Comparison of ENCODE assay signal across 13 cellular contexts in the genomic region with DNA sequence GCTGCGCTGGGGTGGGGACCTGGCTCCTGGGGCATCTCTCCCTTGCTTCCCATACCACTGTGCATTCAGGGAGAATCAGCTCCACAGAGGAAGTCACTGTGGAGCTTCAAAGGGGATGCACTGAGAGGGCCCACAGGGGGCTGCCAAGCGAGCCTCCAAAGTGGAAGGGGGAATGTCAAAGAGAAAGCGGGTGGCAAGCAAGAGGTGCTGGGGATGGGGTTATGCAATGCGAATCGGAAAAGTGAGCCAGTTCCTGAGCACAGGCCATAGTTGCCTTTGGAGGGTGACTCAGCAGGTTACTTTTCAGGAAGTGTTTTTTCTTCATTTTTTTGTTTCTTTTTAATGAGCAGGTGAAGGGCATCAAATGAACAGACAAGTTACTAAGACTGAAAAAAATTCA. TPM values are rescaled to one million over a fixed set of nuclear protein-coding genes. Genes with fewer than 3 reads are reported as not detected.
DNase-seq lines count a peak whose midpoint lies in the region; ATAC-seq and TF ChIP-seq lines count a peak whose summit lies in the region.
"Had no signal": no experiment of that assay in that cellular context is flagged by ENCODE, and none has a peak within 500 bp of the region (broad histone marks: within the 10 kb centered on the region; RNA-seq: fewer than 3 reads in every experiment).

No MANE protein-coding gene starts in this region.

- H3K4me1 ChIP-seq in osteoblast (ENCODE audit: insufficient read depth, low read length), result peaks cover 7% of the 10 kb centered on the region
- H3K4me1 ChIP-seq: HAP-1 had no signal

- no peak for ATAC-seq in GM19324 (IDR thresholded peaks at IDR 0.05; ENCODE audit: low FRiP score, unreplicated experiment)
- ATAC-seq in GM18505 (IDR thresholded peaks at IDR 0.05; ENCODE audit: unreplicated experiment), result no peak
- ATAC-seq: gastroesophageal sphincter had no signal

- H3K79me2 ChIP-seq in osteoblast (ENCODE audit: insufficient read depth, low read length), result no peaks in the 10 kb centered on the region

- no peak overlapping the region for H3K4me2 ChIP-seq in osteoblast (ENCODE audit: insufficient read depth, low read length)

- no peak overlapping the region for H3K4me3 ChIP-seq in cardiac fibroblast (replicated peaks in 1 of 2; ENCODE audit: low read depth in 2 of 2, low read length in 2 of 2)
- H3K4me3 ChIP-seq in osteoblast (ENCODE audit: insufficient read depth, low read length), result no peak overlapping the region
- H3K4me3 ChIP-seq: gastroesophageal sphincter, HAP-1, SJSA1 had no signal

- no peaks in the 10 kb centered on the region for H4K20me1 ChIP-seq in osteoblast (ENCODE audit: insufficient read depth, low read length)

- H3K36me3 ChIP-seq in osteoblast (ENCODE audit: insufficient read depth, low read length), result no peaks in the 10 kb centered on the region
- H3K36me3 ChIP-seq: gastroesophageal sphincter, HAP-1, SJSA1 had no signal

- no peak for TF ChIP-seq POLR2A in GM18505 (IDR thresholded peaks at IDR 0.05; ENCODE audit: borderline replicate concordance, extremely low read depth, insufficient read depth, insufficient read length)

- H3K27me3 ChIP-seq in osteoblast (ENCODE audit: insufficient read depth, low read length), result peaks cover 3% of the 10 kb centered on the region
- H3K27me3 ChIP-seq: gastroesophageal sphincter, SJSA1 had no signal

- TF ChIP-seq CTCF in cardiac fibroblast (IDR thresholded peaks at IDR 0.05; ENCODE audit: low read depth, low read length) (no peak), osteoblast (IDR thresholded peaks at IDR 0.05; ENCODE audit: extremely low read depth, low read depth, low read length) (no peak)

- H3K9me3 ChIP-seq in osteoblast (ENCODE audit: low read depth, low read length), result peaks cover 2% of the 10 kb centered on the region
- H3K9me3 ChIP-seq: HAP-1 had no signal

- DNase-seq in NCI-H146 (lab: John Stamatoyannopoulos, UW), result peak; percentile 29
- DNase-seq in NCI-H146 treated with DMSO at 0.1 percent for 48 hours (lab: John Stamatoyannopoulos, UW; ENCODE audit: unreplicated experiment), result no peak
- DNase-seq in NOMO-1 (lab: John Stamatoyannopoulos, UW; ENCODE audit: unreplicated experiment in 2 of 2), result peak; percentile 67 to 84
- DNase-seq in cardiac fibroblast (ENCODE audit: low read depth in 2 of 2), result peak; percentile 65 to 85
- no peak for DNase-seq in osteoblast (ENCODE audit: insufficient read length, low spot score, missing footprints)
- no peak for DNase-seq in NK-92 treated with Interleukin-12 subunit alpha and Interleukin-12 subunit beta, amount 100 ng/mL, for 24 hours (lab: John Stamatoyannopoulos, UW)
- DNase-seq: activated gamma-delta T cell treated with Interleukin-2 at 50 U/mL for 16 hours, nucleus accumbens had no signal

- H2AFZ ChIP-seq in osteoblast (ENCODE audit: low read length), result peak overlapping the region; percentile 59

- no peak overlapping the region for H3K27ac ChIP-seq in osteoblast (ENCODE audit: low read depth, low read length)
- H3K27ac ChIP-seq: SJSA1 had no signal

RNA-seq across cellular contexts. Expression of a gene that starts 17.6 kb away (rescaled TPM):
- total RNA-seq in osteoblast, result 3.5 and 4.0 TPM in 2 replicates

Comparison
In these comparisons a context has a peak if more than half of its experiments do, and no peak if none do; other contexts are left out.
1. DNase-seq: peak in NCI-H146 (single experiment), NOMO-1 (2 of 2) and cardiac fibroblast (2 of 2); none in NCI-H146 treated with DMSO at 0.1 percent for 48 hours (single experiment), osteoblast (single experiment) and NK-92 treated with Interleukin-12 subunit alpha and Interleukin-12 subunit beta, amount 100 ng/mL, for 24 hours (single experiment).